ENCODE assay signal across 20 cellular contexts in the genomic region with DNA sequence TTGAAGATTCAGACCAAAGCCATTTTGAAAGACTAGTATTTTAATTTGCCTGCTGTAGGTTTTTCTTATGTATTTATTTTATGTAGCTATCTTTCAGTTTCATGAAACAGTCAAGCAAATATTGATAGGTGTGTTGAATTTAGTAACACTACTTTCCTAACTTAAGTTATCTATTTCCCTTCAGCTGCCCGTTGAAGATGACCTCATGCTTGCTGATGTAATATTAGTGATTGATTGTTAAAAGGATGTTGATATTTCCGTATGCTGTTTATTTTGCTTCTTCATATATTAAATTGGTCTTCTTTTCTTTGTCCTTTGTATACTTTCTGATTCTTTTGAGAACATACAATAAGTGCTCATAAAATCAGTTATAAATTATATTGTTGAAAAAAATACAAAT.
A peak's percentile ranks its signal among the peaks of the same experiment; 100 is the strongest.
DNase-seq lines count a peak whose midpoint lies in the region; ATAC-seq, FAIRE-seq and TF ChIP-seq lines count a peak whose summit lies in the region.
"Had no signal": no experiment of that assay in that cellular context is flagged by ENCODE, and none has a peak within 500 bp of the region (broad histone marks: within the 10 kb centered on the region; RNA-seq: fewer than 3 reads in every experiment).

No MANE protein-coding gene starts in this region.

- 24% methylated on average over 2 of the region's 2 CpGs for WGBS in right lobe of liver (ENCODE audit: insufficient coverage, low coverage, low lambda C conversion rate, missing lambda C conversion rate)

- intact Hi-C loops in kidney (cut with DNase I): no loop called here
- intact Hi-C loops in right lobe of liver (cut with DNase I): no loop called here

- no peak for TF ChIP-seq POLR2A in right lobe of liver (IDR thresholded peaks at IDR 0.05)

- H3K4me3 ChIP-seq in kidney (ENCODE audit: low read length in 2 of 2) (no peak overlapping the region), right lobe of liver (peak overlapping the region in 1 of 3 donors; percentile 19)

- CTCF ChIA-PET in WTC11 (lab: Charles Lee): interaction anchor here (0.9 to 1.3 kb wide), 3 partner anchors 21 to 171 kb away, joined by 3 to 4 read pairs (median 3); no protein-coding TSS in a partner anchor

- no peaks in the 10 kb centered on the region for H3K4me1 Mint-ChIP-seq in WTC11
- H3K4me1 Mint-ChIP-seq: CD4-positive, CD25-positive, alpha-beta regulatory T cell; CD8-positive, alpha-beta memory T cell; H9 had no signal

- POLR2A ChIA-PET in WTC11 (lab: Charles Lee): no interaction called here

- H3K9me3 ChIP-seq in kidney (ENCODE audit: control insufficient read depth in 1 of 2, low read length in 2 of 2) (no peaks in the 10 kb centered on the region), right lobe of liver (no peaks in the 10 kb centered on the region)
- H3K9me3 ChIP-seq: BE2C, Caco-2 had no signal

- no peak overlapping the region for H3K4me3 Mint-ChIP-seq in WTC11
- H3K4me3 Mint-ChIP-seq: CD4-positive, CD25-positive, alpha-beta regulatory T cell; CD8-positive, alpha-beta memory T cell; H9 had no signal

- no peak for TF ChIP-seq CTCF in WTC11 (IDR thresholded peaks at IDR 0.05)
- TF ChIP-seq CTCF in kidney (IDR thresholded peaks at IDR 0.05; ENCODE audit: borderline replicate concordance, extremely low read depth, insufficient read depth): no peak
- TF ChIP-seq CTCF in right lobe of liver (IDR thresholded peaks at IDR 0.05): no peak

- H3K4me1 ChIP-seq in kidney (ENCODE audit: control insufficient read depth in 1 of 2, insufficient read depth in 1 of 2, low read depth in 1 of 2, low read length in 2 of 2) (no peaks in the 10 kb centered on the region), right lobe of liver (peaks cover 0 to 7% (median 0%) of the 10 kb centered on the region in 4 donors)
- H3K4me1 ChIP-seq: BE2C had no signal

- peak; percentile 21 for DNase-seq in NCI-H774 (lab: John Stamatoyannopoulos, UW)
- no peak for DNase-seq in WTC11 (ENCODE audit: low spot score)
- DNase-seq in kidney: no peak
- DNase-seq in right lobe of liver: no peak
- no peak for DNase-seq in NCI-H2227 (lab: John Stamatoyannopoulos, UW; ENCODE audit: unreplicated experiment)
- DNase-seq in amygdala (lab: John Stamatoyannopoulos, UW): no peak
- DNase-seq: ACHN; BE2C; C1 segment of cervical spinal cord; CD4-positive, CD25-positive, alpha-beta regulatory T cell; CD8-positive, alpha-beta memory T cell; DMS79 treated with DMSO at 0.1 percent for 48 hours; GF-D8; H9 had no signal

- no peaks in the 10 kb centered on the region for H3K27me3 Mint-ChIP-seq in WTC11 (ENCODE audit: low read depth)
- H3K27me3 Mint-ChIP-seq: CD4-positive, CD25-positive, alpha-beta regulatory T cell had no signal

- H3K36me3 ChIP-seq in kidney (ENCODE audit: control insufficient read depth in 1 of 2, insufficient read depth in 2 of 2, low read length in 2 of 2): no peaks in the 10 kb centered on the region
- H3K36me3 ChIP-seq in right lobe of liver: no peaks in the 10 kb centered on the region
- H3K36me3 ChIP-seq: BE2C had no signal

- ATAC-seq in WTC11: no peak
- ATAC-seq in right lobe of liver: peak; percentile 84 to 87 (median 85)
- ATAC-seq in HG02610 (IDR thresholded peaks at IDR 0.05; ENCODE audit: unreplicated experiment): no peak

- H3K27me3 ChIP-seq in right lobe of liver: no peaks in the 10 kb centered on the region
- H3K27me3 ChIP-seq: BE2C had no signal

- peak; percentile 54 for FAIRE-seq in kidney (lab: Jason Lieb, UNC)
- FAIRE-seq: A204.1, D721Med, GM19239, H1 had no signal

- H3K27ac ChIP-seq in kidney (ENCODE audit: low read depth in 2 of 2, low read length in 2 of 2) (no peak overlapping the region), right lobe of liver (peak overlapping the region; percentile 47 to 87 (median 56))

- H3K27ac Mint-ChIP-seq in WTC11: no peak overlapping the region
- H3K27ac Mint-ChIP-seq: CD4-positive, CD25-positive, alpha-beta regulatory T cell; CD8-positive, alpha-beta memory T cell; H9 had no signal

- H3K9ac ChIP-seq in kidney (ENCODE audit: low read length in 2 of 2): no peak overlapping the region

- no peaks in the 10 kb centered on the region for H3K36me3 Mint-ChIP-seq in WTC11
- H3K36me3 Mint-ChIP-seq: CD4-positive, CD25-positive, alpha-beta regulatory T cell; CD8-positive, alpha-beta memory T cell had no signal

- H3K9me3 Mint-ChIP-seq in WTC11: peaks cover 6% of the 10 kb centered on the region; the same call in 1 of the 2 replicates

TF ChIP-seq in WTC11, 78 proteins besides CTCF, POLR2A, EP300 and RAD21:
- peak; percentile 84 for TF ChIP-seq GABPB1 (CRISPR knock-in tag; IDR thresholded peaks at IDR 0.05)
- TF ChIP-seq TCF7 (CRISPR knock-in tag; IDR thresholded peaks at IDR 0.05; ENCODE audit: low read depth): no peak
- TF ChIP-seq TP53 (CRISPR knock-in tag; IDR thresholded peaks at IDR 0.05): no peak
- TF ChIP-seq, protein P1, sequence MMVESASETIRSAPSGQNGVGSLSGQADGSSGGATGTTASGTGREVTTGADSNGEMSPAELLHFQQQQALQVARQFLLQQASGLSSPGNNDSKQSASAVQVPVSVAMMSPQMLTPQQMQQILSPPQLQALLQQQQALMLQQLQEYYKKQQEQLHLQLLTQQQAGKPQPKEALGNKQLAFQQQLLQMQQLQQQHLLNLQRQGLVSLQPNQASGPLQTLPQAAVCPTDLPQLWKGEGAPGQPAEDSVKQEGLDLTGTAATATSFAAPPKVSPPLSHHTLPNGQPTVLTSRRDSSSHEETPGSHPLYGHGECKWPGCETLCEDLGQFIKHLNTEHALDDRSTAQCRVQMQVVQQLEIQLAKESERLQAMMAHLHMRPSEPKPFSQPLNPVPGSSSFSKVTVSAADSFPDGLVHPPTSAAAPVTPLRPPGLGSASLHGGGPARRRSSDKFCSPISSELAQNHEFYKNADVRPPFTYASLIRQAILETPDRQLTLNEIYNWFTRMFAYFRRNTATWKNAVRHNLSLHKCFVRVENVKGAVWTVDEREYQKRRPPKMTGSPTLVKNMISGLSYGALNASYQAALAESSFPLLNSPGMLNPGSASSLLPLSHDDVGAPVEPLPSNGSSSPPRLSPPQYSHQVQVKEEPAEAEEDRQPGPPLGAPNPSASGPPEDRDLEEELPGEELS (CRISPR knock-in tag; IDR thresholded peaks at IDR 0.05): no peak

Comparison
In these comparisons a context has a peak if more than half of its experiments do, and no peak if none do; other contexts are left out.
1. ATAC-seq: peak in right lobe of liver (4 of 4); none in WTC11 (single experiment) and HG02610 (single experiment).
2. H3K27ac ChIP-seq: peak in right lobe of liver (3 of 3); none in kidney (0 of 2).